In genomic region chr13:46172531-46172991, GRCh38 we compare ENCODE assay signal across 10 cellular contexts. TPM values are rescaled to one million over a fixed set of nuclear protein-coding genes. Genes with fewer than 3 reads are reported as not detected.
DNase-seq lines count a peak whose midpoint lies in the region; ATAC-seq and TF ChIP-seq lines count a peak whose summit lies in the region.
"Had no signal": no experiment of that assay in that cellular context is flagged by ENCODE, and none has a peak within 500 bp of the region (broad histone marks: within the 10 kb centered on the region; RNA-seq: fewer than 3 reads in every experiment).

No MANE protein-coding gene starts in this region.

- TF ChIP-seq CTCF in MCF 10A (IDR thresholded peaks at IDR 0.05; ENCODE audit: unreplicated experiment), result no peak
- no peak for TF ChIP-seq CTCF in breast epithelium (IDR thresholded peaks at IDR 0.05)
- TF ChIP-seq CTCF in coronary artery (IDR thresholded peaks at IDR 0.05), result no peak

- ATAC-seq in activated naive CD8-positive, alpha-beta T cell treated with anti-CD3 and anti-CD28 coated beads, Interleukin-2, amount 50 U/mL, for 24 hours, result peak; percentile 11
- ATAC-seq in stimulated activated naive CD8-positive, alpha-beta T cell treated with anti-CD3 and anti-CD28 coated beads, Interleukin-15, amount 100 ng/mL, for 72 hours, result peak; percentile 73
- no peak for ATAC-seq in HG03108 (IDR thresholded peaks at IDR 0.05; ENCODE audit: unreplicated experiment)

- no peak for TF ChIP-seq POLR2A in breast epithelium (IDR thresholded peaks at IDR 0.05)

- DNase-seq in MCF 10A (ENCODE audit: unreplicated experiment) (no peak), breast epithelium (ENCODE audit: low spot score in 2 of 2) (no peak), RPMI8226 (peak; percentile 42), coronary artery (ENCODE audit: low spot score) (no peak), NCI-H2227 treated with DMSO at 0.1 percent for 48 hours (lab: John Stamatoyannopoulos, UW) (no peak)
- peak; percentile 42 for DNase-seq in activated naive CD8-positive, alpha-beta T cell treated with anti-CD3 and anti-CD28 coated beads, Interleukin-2, amount 50 U/mL, for 24 hours
- DNase-seq in stimulated activated naive CD8-positive, alpha-beta T cell treated with anti-CD3 and anti-CD28 coated beads, Interleukin-15, amount 100 ng/mL, for 72 hours, result peak; percentile 41 to 73
- DNase-seq: GM23248, heart right ventricle had no signal

- H3K36me3 ChIP-seq in breast epithelium, result no peaks in the 10 kb centered on the region

- H3K27me3 Mint-ChIP-seq in MCF 10A (ENCODE audit: insufficient read depth, unreplicated experiment), result peaks cover 65% of the 10 kb centered on the region
- H3K27me3 Mint-ChIP-seq in activated naive CD8-positive, alpha-beta T cell treated with anti-CD3 and anti-CD28 coated beads, Interleukin-2, amount 50 U/mL, for 24 hours, result no peaks in the 10 kb centered on the region
- no peaks in the 10 kb centered on the region for H3K27me3 Mint-ChIP-seq in stimulated activated naive CD8-positive, alpha-beta T cell treated with anti-CD3 and anti-CD28 coated beads, Interleukin-15, amount 100 ng/mL, for 72 hours

- no peaks in the 10 kb centered on the region for H3K9me3 Mint-ChIP-seq in MCF 10A (ENCODE audit: unreplicated experiment)
- H3K9me3 Mint-ChIP-seq in activated naive CD8-positive, alpha-beta T cell treated with anti-CD3 and anti-CD28 coated beads, Interleukin-2, amount 50 U/mL, for 24 hours, result no peaks in the 10 kb centered on the region
- H3K9me3 Mint-ChIP-seq in stimulated activated naive CD8-positive, alpha-beta T cell treated with anti-CD3 and anti-CD28 coated beads, Interleukin-15, amount 100 ng/mL, for 72 hours, result no peaks in the 10 kb centered on the region

- no peaks in the 10 kb centered on the region for H3K27me3 ChIP-seq in breast epithelium

- H3K27ac Mint-ChIP-seq in MCF 10A (ENCODE audit: low read depth, unreplicated experiment), result peak overlapping the region; percentile 47
- peak overlapping the region; percentile 96 for H3K27ac Mint-ChIP-seq in activated naive CD8-positive, alpha-beta T cell treated with anti-CD3 and anti-CD28 coated beads, Interleukin-2, amount 50 U/mL, for 24 hours
- peak overlapping the region; percentile 4 to 96 for H3K27ac Mint-ChIP-seq in stimulated activated naive CD8-positive, alpha-beta T cell treated with anti-CD3 and anti-CD28 coated beads, Interleukin-15, amount 100 ng/mL, for 72 hours

- H3K36me3 Mint-ChIP-seq in MCF 10A (ENCODE audit: insufficient read depth, unreplicated experiment), result no peaks in the 10 kb centered on the region
- H3K36me3 Mint-ChIP-seq in activated naive CD8-positive, alpha-beta T cell treated with anti-CD3 and anti-CD28 coated beads, Interleukin-2, amount 50 U/mL, for 24 hours (ENCODE audit: low read depth), result peaks cover 68% of the 10 kb centered on the region

- POLR2A ChIA-PET in MCF 10A (lab: Yijun Ruan, JAX), result interaction anchor here (0.7 kb wide), 1 partner anchor 118 kb away, joined by 3 read pairs; no protein-coding TSS in a partner anchor

- H3K4me1 Mint-ChIP-seq in MCF 10A (ENCODE audit: insufficient read depth, unreplicated experiment), result no peaks in the 10 kb centered on the region
- peaks cover 99% of the 10 kb centered on the region for H3K4me1 Mint-ChIP-seq in activated naive CD8-positive, alpha-beta T cell treated with anti-CD3 and anti-CD28 coated beads, Interleukin-2, amount 50 U/mL, for 24 hours
- peaks cover 96% of the 10 kb centered on the region for H3K4me1 Mint-ChIP-seq in stimulated activated naive CD8-positive, alpha-beta T cell treated with anti-CD3 and anti-CD28 coated beads, Interleukin-15, amount 100 ng/mL, for 72 hours

- no peak overlapping the region for H3K27ac ChIP-seq in breast epithelium
- H3K27ac ChIP-seq in coronary artery, result peak overlapping the region in 1 of 2 donors; percentile 54
- H3K27ac ChIP-seq: GM23248 had no signal

- no TSS peak for BruUV-seq in MCF 10A (replicated peaks; lab: Mats Ljungman, UMichigan)

- CTCF ChIA-PET in MCF 10A (lab: Yijun Ruan, JAX), result interaction anchor here (0.6 to 3.3 kb wide), 3 partner anchors 13 to 650 kb away, joined by 3 to 24 read pairs (median 3); no protein-coding TSS in a partner anchor

- no peaks in the 10 kb centered on the region for H3K4me1 ChIP-seq in breast epithelium

- intact Hi-C loops in MCF 10A (cut with micrococcal nuclease), result no loop called here
- intact Hi-C loops in breast epithelium (cut with DNase I; ENCODE audit: low total_unique reads), result no loop called here

- H3K4me3 ChIP-seq in breast epithelium, result no peak overlapping the region
- no peak overlapping the region for H3K4me3 ChIP-seq in coronary artery
- H3K4me3 ChIP-seq: GM23248 had no signal

- H3K4me3 Mint-ChIP-seq in MCF 10A (ENCODE audit: unreplicated experiment), result no peak overlapping the region
- peak overlapping the region; percentile 92 for H3K4me3 Mint-ChIP-seq in activated naive CD8-positive, alpha-beta T cell treated with anti-CD3 and anti-CD28 coated beads, Interleukin-2, amount 50 U/mL, for 24 hours
- peak overlapping the region; percentile 73 to 95 for H3K4me3 Mint-ChIP-seq in stimulated activated naive CD8-positive, alpha-beta T cell treated with anti-CD3 and anti-CD28 coated beads, Interleukin-15, amount 100 ng/mL, for 72 hours

- H3K9me3 ChIP-seq in breast epithelium, result no peaks in the 10 kb centered on the region
- H3K9me3 ChIP-seq: heart right ventricle had no signal

RNA-seq across cellular contexts. Expression of gene LCP1, which starts 9.4 kb away (rescaled TPM):
- total RNA-seq in MCF 10A (2022) (0.88 and 0.89 TPM in 2 replicates), breast epithelium (10 to 100 TPM; 28.2 to 94.9 (median 61.3) TPM)
- total RNA-seq: GM23248 had no signal

RNA-seq across cellular contexts. Expression of gene LRRC63, which starts 39.2 kb away (rescaled TPM):
- total RNA-seq in MCF 10A (2022) (not detected in 2 replicates), breast epithelium (under 1 TPM; 0.15 to 0.33 (median 0.16) TPM)
- total RNA-seq: GM23248 had no signal

Comparison
In these comparisons a context has a peak if more than half of its experiments do, and no peak if none do; other contexts are left out.
1. RNA of gene LCP1, which starts 9.4 kb away (total RNA-seq): 28.2 to 94.9 TPM in breast epithelium; 0.88 to 0.89 TPM in MCF 10A; every median in the first group is over 10 times any median in the second.
2. DNase-seq: peak in RPMI8226 (single experiment), activated naive CD8-positive, alpha-beta T cell treated with anti-CD3 and anti-CD28 coated beads, Interleukin-2, amount 50 U/mL, for 24 hours (single experiment) and stimulated activated naive CD8-positive, alpha-beta T cell treated with anti-CD3 and anti-CD28 coated beads, Interleukin-15, amount 100 ng/mL, for 72 hours (2 of 2); none in MCF 10A (single experiment), breast epithelium (0 of 2), coronary artery (single experiment) and NCI-H2227 treated with DMSO at 0.1 percent for 48 hours (single experiment).
3. Peak in every context shown above with its lines, with median percentiles within 50 percentile points of each other: H3K27ac Mint-ChIP-seq.